ENCODE assay signal across 18 cellular contexts in the genomic region with DNA sequence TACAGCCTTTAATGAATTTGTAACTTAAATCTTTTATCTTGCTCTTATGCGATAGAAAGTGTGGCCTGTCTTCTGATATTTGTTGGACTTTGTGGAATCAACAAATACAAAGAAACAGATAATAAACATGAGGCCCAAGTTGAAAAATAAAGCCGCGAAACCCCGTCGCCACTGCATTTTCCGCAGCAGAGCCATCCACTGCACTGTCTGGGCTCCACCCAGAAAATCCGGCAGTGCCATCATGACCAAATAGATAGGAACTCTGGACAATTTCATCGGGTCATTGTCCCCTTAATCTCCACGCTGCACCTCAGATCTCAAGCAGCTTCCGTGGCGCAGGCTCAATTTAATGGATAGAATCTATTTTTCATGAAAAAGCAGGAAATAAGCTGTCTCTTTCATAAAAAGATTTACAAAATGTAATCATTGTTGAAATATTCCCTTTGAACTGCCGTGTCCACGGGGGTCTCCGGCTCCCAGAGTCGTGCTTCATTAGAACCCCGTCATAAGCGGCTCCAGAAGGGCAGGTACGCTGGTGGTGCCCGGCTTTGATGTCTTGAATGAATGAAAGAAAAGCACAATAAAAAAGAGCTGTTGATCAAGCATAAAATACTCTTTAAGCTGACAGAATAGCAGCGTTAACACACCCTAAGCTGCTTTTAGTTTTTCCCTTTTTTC.
A peak's percentile ranks its signal among the peaks of the same experiment; 100 is the strongest.
DNase-seq lines count a peak whose midpoint lies in the region; ATAC-seq and TF ChIP-seq lines count a peak whose summit lies in the region.
"Had no signal": no experiment of that assay in that cellular context is flagged by ENCODE, and none has a peak within 500 bp of the region (broad histone marks: within the 10 kb centered on the region; RNA-seq: fewer than 3 reads in every experiment).

No MANE protein-coding gene starts in this region.

- H3K36me3 Mint-ChIP-seq in MCF 10A (ENCODE audit: insufficient read depth, unreplicated experiment) (no peaks in the 10 kb centered on the region), endodermal cell (ENCODE audit: low read depth) (no peaks in the 10 kb centered on the region)
- H3K36me3 Mint-ChIP-seq: CD8-positive, alpha-beta memory T cell had no signal

- H3K9me3 ChIP-seq in breast epithelium, result no peaks in the 10 kb centered on the region
- H3K9me3 ChIP-seq in endodermal cell (ENCODE audit: control insufficient read depth, low read length), result no peaks in the 10 kb centered on the region
- no peaks in the 10 kb centered on the region for H3K9me3 ChIP-seq in psoas muscle
- H3K9me3 ChIP-seq in transverse colon, result no peaks in the 10 kb centered on the region
- H3K9me3 ChIP-seq in tibial nerve, result no peaks in the 10 kb centered on the region
- H3K9me3 ChIP-seq: BLaER1 had no signal

- H3K4me3 Mint-ChIP-seq in MCF 10A (ENCODE audit: unreplicated experiment), result no peak overlapping the region
- H3K4me3 Mint-ChIP-seq in endodermal cell, result no peak overlapping the region
- H3K4me3 Mint-ChIP-seq: CD8-positive, alpha-beta memory T cell had no signal

- 93 to 96% methylated on average over 18 to 20 of the region's 20 CpGs for WGBS in endodermal cell (ENCODE audit: insufficient coverage in 1 of 2, insufficient read length in 1 of 2), 2 experiments
- WGBS in psoas muscle, 3 donors, result 75 to 88% (median 84%) methylated on average over 20 of the region's 20 CpGs
- WGBS in transverse colon (ENCODE audit: low coverage in 1 of 2), 2 donors, result 85 to 89% methylated on average over 17 to 20 of the region's 20 CpGs
- 69 to 73% methylated on average over 20 of the region's 20 CpGs for WGBS in tibial nerve, 2 donors

- TF ChIP-seq EP300 in transverse colon (IDR thresholded peaks at IDR 0.05; ENCODE audit: low read depth) (no peak), tibial nerve (IDR thresholded peaks at IDR 0.05) (no peak)

- H3K27ac ChIP-seq in breast epithelium (peak overlapping the region; percentile 69 to 81), endodermal cell (ENCODE audit: low read depth, low read length) (peak overlapping the region; percentile 7), psoas muscle (peak overlapping the region; percentile 74), transverse colon (peak overlapping the region in 3 of 4 donors; percentile 11 to 74 (median 73)), tibial nerve (peak overlapping the region in 2 of 4 donors; percentile 75 to 80)
- H3K27ac ChIP-seq: 22Rv1, BLaER1, GM23248 had no signal

- TF ChIP-seq POLR2A in breast epithelium (IDR thresholded peaks at IDR 0.05) (no peak), transverse colon (IDR thresholded peaks at IDR 0.05) (no peak), tibial nerve (IDR thresholded peaks at IDR 0.05) (no peak)

- intact Hi-C loops in breast epithelium (cut with DNase I; ENCODE audit: low total_unique reads), result loop anchor here (10.0 kb wide), 1 partner anchor 393 kb away; no protein-coding TSS in a partner anchor
- intact Hi-C loops in MCF 10A (cut with micrococcal nuclease), result no loop called here
- intact Hi-C loops in psoas muscle (cut with DNase I), result loop anchor here (1.0 to 10.0 kb wide), 3 partner anchors 24 to 213 kb away; no protein-coding TSS in a partner anchor
- intact Hi-C loops in transverse colon (cut with DNase I; ENCODE audit: low total_unique reads), result loop anchor here (10.0 kb wide), 1 partner anchor 473 kb away; no protein-coding TSS in a partner anchor

- H3K27ac Mint-ChIP-seq in MCF 10A (ENCODE audit: low read depth, unreplicated experiment) (no peak overlapping the region), endodermal cell (no peak overlapping the region)
- H3K27ac Mint-ChIP-seq: CD8-positive, alpha-beta memory T cell had no signal

- H3K4me1 ChIP-seq in breast epithelium (peaks cover 13 to 37% of the 10 kb centered on the region in 2 donors), endodermal cell (ENCODE audit: control insufficient read depth, insufficient read depth, low read length) (peaks cover 3% of the 10 kb centered on the region), psoas muscle (peaks cover 67% of the 10 kb centered on the region), transverse colon (peaks cover 38 to 82% (median 67%) of the 10 kb centered on the region in 4 donors), tibial nerve (peaks cover 0 to 99% (median 49%) of the 10 kb centered on the region in 4 donors)

- H3K27me3 ChIP-seq in breast epithelium (no peaks in the 10 kb centered on the region), endodermal cell (ENCODE audit: control insufficient read depth, insufficient read depth, low read length, poor library complexity, severe bottlenecking) (no peaks in the 10 kb centered on the region), psoas muscle (ENCODE audit: insufficient read depth in 3 of 3, low read length in 2 of 3) (no peaks in the 10 kb centered on the region), transverse colon (no peaks in the 10 kb centered on the region), tibial nerve (no peaks in the 10 kb centered on the region)
- H3K27me3 ChIP-seq: BLaER1 had no signal

- in situ Hi-C loops in transverse colon (cut with MboI; ENCODE audit: low pct_ligation_motif_present in 1 of 4, low pct_unique_long_range_greater_than_20kb in 1 of 4, low sequenced_read_pairs in 3 of 4), result loop anchor here in 3 of 4 donors (10.0 to 25.0 kb wide), 2 partner anchors 393 to 410 kb away; no protein-coding TSS in a partner anchor

- no peaks in the 10 kb centered on the region for H3K9me3 Mint-ChIP-seq in MCF 10A (ENCODE audit: unreplicated experiment)
- H3K9me3 Mint-ChIP-seq in endodermal cell, result no peaks in the 10 kb centered on the region
- H3K9me3 Mint-ChIP-seq: CD8-positive, alpha-beta memory T cell had no signal

- TF ChIP-seq CTCF in breast epithelium (IDR thresholded peaks at IDR 0.05), result no peak
- no peak for TF ChIP-seq CTCF in MCF 10A (IDR thresholded peaks at IDR 0.05; ENCODE audit: unreplicated experiment)
- no peak for TF ChIP-seq CTCF in endodermal cell (conservative IDR thresholded peaks at IDR 0.05)
- TF ChIP-seq CTCF in psoas muscle (IDR thresholded peaks at IDR 0.05), result no peak
- no peak for TF ChIP-seq CTCF in transverse colon (IDR thresholded peaks at IDR 0.05)
- TF ChIP-seq CTCF in tibial nerve (IDR thresholded peaks at IDR 0.05), result no peak

- CTCF ChIA-PET in MCF 10A (lab: Yijun Ruan, JAX), result interaction anchor here (0.6 to 0.7 kb wide), 2 partner anchors 29 to 468 kb away, joined by 3 read pairs; no protein-coding TSS in a partner anchor

- BruUV-seq in MCF 10A (replicated peaks; lab: Mats Ljungman, UMichigan), result no TSS peak

- H3K4me1 Mint-ChIP-seq in MCF 10A (ENCODE audit: insufficient read depth, unreplicated experiment) (no peaks in the 10 kb centered on the region), endodermal cell (peaks cover 12% of the 10 kb centered on the region)

- H3K36me3 ChIP-seq in breast epithelium (no peaks in the 10 kb centered on the region), endodermal cell (ENCODE audit: control insufficient read depth, insufficient read depth, low read length) (no peaks in the 10 kb centered on the region), psoas muscle (ENCODE audit: insufficient read depth in 1 of 2, low read depth in 1 of 2) (no peaks in the 10 kb centered on the region), transverse colon (no peaks in the 10 kb centered on the region), tibial nerve (no peaks in the 10 kb centered on the region)
- H3K36me3 ChIP-seq: BLaER1 had no signal

- H3K27me3 Mint-ChIP-seq in MCF 10A (ENCODE audit: insufficient read depth, unreplicated experiment) (no peaks in the 10 kb centered on the region), endodermal cell (ENCODE audit: insufficient read depth) (no peaks in the 10 kb centered on the region)
- H3K27me3 Mint-ChIP-seq: CD8-positive, alpha-beta memory T cell had no signal

- H3K4me3 ChIP-seq in breast epithelium (no peak overlapping the region), endodermal cell (ENCODE audit: low read length) (no peak overlapping the region), psoas muscle (no peak overlapping the region), transverse colon (no peak overlapping the region), tibial nerve (no peak overlapping the region)
- H3K4me3 ChIP-seq: BLaER1, GM23248 had no signal

- ATAC-seq in psoas muscle, result no peak
- ATAC-seq in HG03196 (IDR thresholded peaks at IDR 0.05; ENCODE audit: unreplicated experiment), result no peak

- no peak overlapping the region for H3K9ac ChIP-seq in endodermal cell (ENCODE audit: extremely low read depth, low read length, poor library complexity, severe bottlenecking)
- H3K9ac ChIP-seq: BLaER1, GM23248 had no signal

- POLR2A ChIA-PET in MCF 10A (lab: Yijun Ruan, JAX), result interaction anchor here (1.1 kb wide), 1 partner anchor 404 kb away, joined by 5 read pairs; no protein-coding TSS in a partner anchor

- DNase-seq in breast epithelium (ENCODE audit: low spot score in 2 of 2) (no peak), MCF 10A (ENCODE audit: unreplicated experiment) (no peak), endodermal cell (no peak), psoas muscle (no peak), transverse colon (no peak), NCI-H1436 treated with DMSO at 0.1 percent for 48 hours (lab: John Stamatoyannopoulos, UW) (no peak), tibial nerve (ENCODE audit: low spot score in 2 of 2) (no peak)
- DNase-seq: CD8-positive, alpha-beta memory T cell; DND-41; GDM1; GM23248; NCI-H1048; NCI-H2227 treated with DMSO at 0.1 percent for 48 hours; NCI-H526; NK-92 treated with Interleukin-12 subunit alpha and Interleukin-12 subunit beta, amount 100 ng/mL, for 24 hours had no signal
